In genomic region chr10:26524161-26524831, GRCh38 we compare ENCODE assay signal across 1 cellular context.
TF ChIP-seq lines count a peak whose summit lies in the region.

No MANE protein-coding gene starts in this region.

TF ChIP-seq in HEK293, 187 proteins besides CTCF, POLR2A, EP300 and RAD21 (continued from another document and continues in another):
- TF ChIP-seq PRDM2 (tag by site-specific recombination; IDR thresholded peaks at IDR 0.05; ENCODE audit: borderline replicate concordance), result no peak
- TF ChIP-seq HIC1 (tag by site-specific recombination; IDR thresholded peaks at IDR 0.05), result peak; percentile 70
- TF ChIP-seq ZNF501 (tag by site-specific recombination; IDR thresholded peaks at IDR 0.05), result no peak
- TF ChIP-seq ZBTB48 (tag by site-specific recombination; IDR thresholded peaks at IDR 0.05), result no peak; the same call in 1 of the 2 replicates
- peak; percentile 93 for TF ChIP-seq ZXDB (tag by site-specific recombination; IDR thresholded peaks at IDR 0.05)
- TF ChIP-seq, protein P1, sequence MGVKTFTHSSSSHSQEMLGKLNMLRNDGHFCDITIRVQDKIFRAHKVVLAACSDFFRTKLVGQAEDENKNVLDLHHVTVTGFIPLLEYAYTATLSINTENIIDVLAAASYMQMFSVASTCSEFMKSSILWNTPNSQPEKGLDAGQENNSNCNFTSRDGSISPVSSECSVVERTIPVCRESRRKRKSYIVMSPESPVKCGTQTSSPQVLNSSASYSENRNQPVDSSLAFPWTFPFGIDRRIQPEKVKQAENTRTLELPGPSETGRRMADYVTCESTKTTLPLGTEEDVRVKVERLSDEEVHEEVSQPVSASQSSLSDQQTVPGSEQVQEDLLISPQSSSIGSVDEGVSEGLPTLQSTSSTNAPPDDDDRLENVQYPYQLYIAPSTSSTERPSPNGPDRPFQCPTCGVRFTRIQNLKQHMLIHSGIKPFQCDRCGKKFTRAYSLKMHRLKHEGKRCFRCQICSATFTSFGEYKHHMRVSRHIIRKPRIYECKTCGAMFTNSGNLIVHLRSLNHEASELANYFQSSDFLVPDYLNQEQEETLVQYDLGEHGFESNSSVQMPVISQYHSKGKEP (tag by site-specific recombination; IDR thresholded peaks at IDR 0.05), result peak; percentile 46
- TF ChIP-seq ZNF16 (tag by site-specific recombination; IDR thresholded peaks at IDR 0.05; ENCODE audit: low read depth), result no peak
- peak; percentile 54 for TF ChIP-seq PRDM1 (tag by site-specific recombination; IDR thresholded peaks at IDR 0.05)
- TF ChIP-seq KLF7 (tag by site-specific recombination; IDR thresholded peaks at IDR 0.05; ENCODE audit: borderline replicate concordance), result no peak
- TF ChIP-seq ZNF548 (tag by site-specific recombination; IDR thresholded peaks at IDR 0.05), result no peak
- no peak; the same call in 1 of the 2 replicates for TF ChIP-seq KLF9 (tag by site-specific recombination; IDR thresholded peaks at IDR 0.05; ENCODE audit: low read depth)
- TF ChIP-seq ZNF302 (tag by site-specific recombination; IDR thresholded peaks at IDR 0.05; ENCODE audit: low read depth), result peak; percentile 78; the same call in 1 of the 2 replicates
- TF ChIP-seq ZBTB1 (tag by site-specific recombination; IDR thresholded peaks at IDR 0.05), result peak; percentile 46; the same call in 1 of the 2 replicates
- TF ChIP-seq ZNF654 (tag by site-specific recombination; IDR thresholded peaks at IDR 0.05; ENCODE audit: low read depth), result peak; percentile 6; the same call in 1 of the 2 replicates
- no peak for TF ChIP-seq ZNF621 (tag by site-specific recombination; IDR thresholded peaks at IDR 0.05)
- peak; percentile 91 for TF ChIP-seq FEZF1 (tag by site-specific recombination; IDR thresholded peaks at IDR 0.05)
- TF ChIP-seq ZNF114 (tag by site-specific recombination; IDR thresholded peaks at IDR 0.05), result no peak
- TF ChIP-seq ZNF148 (tag by site-specific recombination; IDR thresholded peaks at IDR 0.05; ENCODE audit: borderline replicate concordance), result no peak
- 0 out of 2 replicates have a peak, but pooled peaks have one; percentile 44 for TF ChIP-seq ZNF18 (tag by site-specific recombination; IDR thresholded peaks at IDR 0.05)
- TF ChIP-seq, protein P2, sequence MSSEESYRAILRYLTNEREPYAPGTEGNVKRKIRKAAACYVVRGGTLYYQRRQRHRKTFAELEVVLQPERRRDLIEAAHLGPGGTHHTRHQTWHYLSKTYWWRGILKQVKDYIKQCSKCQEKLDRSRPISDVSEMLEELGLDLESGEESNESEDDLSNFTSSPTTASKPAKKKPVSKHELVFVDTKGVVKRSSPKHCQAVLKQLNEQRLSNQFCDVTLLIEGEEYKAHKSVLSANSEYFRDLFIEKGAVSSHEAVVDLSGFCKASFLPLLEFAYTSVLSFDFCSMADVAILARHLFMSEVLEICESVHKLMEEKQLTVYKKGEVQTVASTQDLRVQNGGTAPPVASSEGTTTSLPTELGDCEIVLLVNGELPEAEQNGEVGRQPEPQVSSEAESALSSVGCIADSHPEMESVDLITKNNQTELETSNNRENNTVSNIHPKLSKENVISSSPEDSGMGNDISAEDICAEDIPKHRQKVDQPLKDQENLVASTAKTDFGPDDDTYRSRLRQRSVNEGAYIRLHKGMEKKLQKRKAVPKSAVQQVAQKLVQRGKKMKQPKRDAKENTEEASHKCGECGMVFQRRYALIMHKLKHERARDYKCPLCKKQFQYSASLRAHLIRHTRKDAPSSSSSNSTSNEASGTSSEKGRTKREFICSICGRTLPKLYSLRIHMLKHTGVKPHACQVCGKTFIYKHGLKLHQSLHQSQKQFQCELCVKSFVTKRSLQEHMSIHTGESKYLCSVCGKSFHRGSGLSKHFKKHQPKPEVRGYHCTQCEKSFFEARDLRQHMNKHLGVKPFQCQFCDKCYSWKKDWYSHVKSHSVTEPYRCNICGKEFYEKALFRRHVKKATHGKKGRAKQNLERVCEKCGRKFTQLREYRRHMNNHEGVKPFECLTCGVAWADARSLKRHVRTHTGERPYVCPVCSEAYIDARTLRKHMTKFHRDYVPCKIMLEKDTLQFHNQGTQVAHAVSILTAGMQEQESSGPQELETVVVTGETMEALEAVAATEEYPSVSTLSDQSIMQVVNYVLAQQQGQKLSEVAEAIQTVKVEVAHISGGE (tag by site-specific recombination; conservative IDR thresholded peaks at IDR 0.05; ENCODE audit: low read depth), result peak; percentile 89
- TF ChIP-seq KLF17 (tag by site-specific recombination; IDR thresholded peaks at IDR 0.05), result peak; percentile 37; the same call in 1 of the 2 replicates
- TF ChIP-seq BCL11A (tag by site-specific recombination; IDR thresholded peaks at IDR 0.05; ENCODE audit: low read depth), result peak; percentile 90; the same call in 1 of the 2 replicates
- TF ChIP-seq ZNF76 (tag by site-specific recombination; IDR thresholded peaks at IDR 0.05; ENCODE audit: borderline replicate concordance, low read depth), result no peak
- no peak for TF ChIP-seq ZNF792 (tag by site-specific recombination; IDR thresholded peaks at IDR 0.05)
- TF ChIP-seq ZNF341 (tag by site-specific recombination; IDR thresholded peaks at IDR 0.05; ENCODE audit: low read depth), result peak; percentile 32; the same call in 1 of the 2 replicates
- peak; percentile 86 for TF ChIP-seq PRDM6 (tag by site-specific recombination; IDR thresholded peaks at IDR 0.05)
- peak; percentile 76 for TF ChIP-seq KLF10 (tag by site-specific recombination; IDR thresholded peaks at IDR 0.05)
- TF ChIP-seq ZBTB17 (tag by site-specific recombination; IDR thresholded peaks at IDR 0.05), result peak; percentile 74
- peak; percentile 87; the same call in 1 of the 2 replicates for TF ChIP-seq ZNF639 (tag by site-specific recombination; IDR thresholded peaks at IDR 0.05)
- TF ChIP-seq ZSCAN16 (tag by site-specific recombination; IDR thresholded peaks at IDR 0.05), result no peak
- peak; percentile 48; the same call in 1 of the 2 replicates for TF ChIP-seq ZBTB8A (tag by site-specific recombination; IDR thresholded peaks at IDR 0.05)
- no peak; the same call in 1 of the 2 replicates for TF ChIP-seq ZNF2 (tag by site-specific recombination; IDR thresholded peaks at IDR 0.05)
- no peak for TF ChIP-seq ZNF776 (tag by site-specific recombination; IDR thresholded peaks at IDR 0.05; ENCODE audit: borderline replicate concordance)
